Comparison of ENCODE assay signal across 8 cellular contexts in genomic region chr9:65435464-65435863, GRCh38.
"Had no signal": no experiment of that assay in that cellular context is flagged by ENCODE, and none has a peak within 500 bp of the region (broad histone marks: within the 10 kb centered on the region; RNA-seq: fewer than 3 reads in every experiment).

No MANE protein-coding gene starts in this region.

- H3K27ac Mint-ChIP-seq: GM23338, H9, HFFc6 had no signal

- H3K4me1 Mint-ChIP-seq: GM23338, H9 had no signal

- H3K4me3 Mint-ChIP-seq: GM23338, H9, HFFc6 had no signal

- ATAC-seq: GM23338, HCT116 had no signal

- DNase-seq: GM23248, GOT3, H7, H9, HCEC 1CT, HFFc6 had no signal
